8 cellular contexts compared by ENCODE assay signal in genomic region chr19:1409204-1410005, GRCh38. TPM values are rescaled to one million over a fixed set of nuclear protein-coding genes. Genes with fewer than 3 reads are reported as not detected.
DNase-seq lines count a peak whose midpoint lies in the region; ATAC-seq, FAIRE-seq and TF ChIP-seq lines count a peak whose summit lies in the region.

No MANE protein-coding gene starts in this region.

- FAIRE-seq in HTR-8/SVneo (lab: Jason Lieb, UNC) = no peak

- H3K27me3 ChIP-seq in SJSA1 (replicated peaks) (no peaks in the 10 kb centered on the region), fibroblast of lung (ENCODE audit: control insufficient read depth, insufficient read depth, low read length) (no peaks in the 10 kb centered on the region), rectal smooth muscle tissue (ENCODE audit: control insufficient read depth, insufficient read depth, low read length) (no peaks in the 10 kb centered on the region)

- H3K9ac ChIP-seq in ES-I3 (ENCODE audit: low read depth, low read length) (peak overlapping the region; percentile 76), fibroblast of lung (ENCODE audit: insufficient read depth, low read length) (peak overlapping the region; percentile 82), rectal smooth muscle tissue (ENCODE audit: low read length) (peak overlapping the region; percentile 57)

- no peaks in the 10 kb centered on the region; the same call in 1 of the 2 replicates for H3K36me3 ChIP-seq in ES-I3 (ENCODE audit: insufficient read depth, low read length)
- H3K36me3 ChIP-seq in SJSA1 = peaks cover 67% of the 10 kb centered on the region
- peaks cover 15% of the 10 kb centered on the region for H3K36me3 ChIP-seq in fibroblast of lung (ENCODE audit: control insufficient read depth, insufficient read depth, low read length)
- H3K36me3 ChIP-seq in rectal smooth muscle tissue (ENCODE audit: control insufficient read depth, insufficient read depth, low read length) = peaks cover 2% of the 10 kb centered on the region

- peak overlapping the region; percentile 98 for H3K4me3 ChIP-seq in SJSA1
- peak overlapping the region; percentile 48 to 90 (median 80) for H3K4me3 ChIP-seq in fibroblast of lung (replicated peaks in 1 of 4; ENCODE audit: control extremely low read depth in 1 of 4, insufficient read depth in 1 of 4, low read depth in 3 of 4, low read length in 4 of 4)
- H3K4me3 ChIP-seq in rectal smooth muscle tissue (ENCODE audit: low read length) = peak overlapping the region; percentile 57

- peaks cover 3% of the 10 kb centered on the region for H4K20me1 ChIP-seq in fibroblast of lung (ENCODE audit: control insufficient read depth, extremely low read depth, insufficient read depth, low read length)

- H3K79me2 ChIP-seq in fibroblast of lung (ENCODE audit: control insufficient read depth, insufficient read depth, low read length) = peaks cover 67% of the 10 kb centered on the region

- peak overlapping the region; percentile 91; the same call in 1 of the 2 replicates for H3K27ac ChIP-seq in SJSA1
- H3K27ac ChIP-seq in fibroblast of lung (ENCODE audit: insufficient read depth, low read length) = peak overlapping the region; percentile 74
- H3K27ac ChIP-seq in rectal smooth muscle tissue (ENCODE audit: low read depth, low read length) = peak overlapping the region; percentile 83

- H3K4me2 ChIP-seq in fibroblast of lung (ENCODE audit: extremely low read depth, insufficient read depth, low read length) = peak overlapping the region; percentile 82

- no peak for TF ChIP-seq CTCF in fibroblast of lung (conservative IDR thresholded peaks at IDR 0.05 in 1 of 2, IDR thresholded peaks at IDR 0.05 in 1 of 2; ENCODE audit: low read depth in 1 of 2, low read length in 2 of 2)
- TF ChIP-seq CTCF in omental fat pad (IDR thresholded peaks at IDR 0.05) = no peak

- H3K4me1 ChIP-seq in ES-I3 (ENCODE audit: insufficient read depth, low read length) = peaks cover 4% of the 10 kb centered on the region; the same call in 1 of the 2 replicates
- peaks cover 30% of the 10 kb centered on the region for H3K4me1 ChIP-seq in SJSA1 (replicated peaks)
- peaks cover 26% of the 10 kb centered on the region for H3K4me1 ChIP-seq in fibroblast of lung (ENCODE audit: control insufficient read depth, extremely low read depth, insufficient read depth, low read length)
- H3K4me1 ChIP-seq in rectal smooth muscle tissue (ENCODE audit: control insufficient read depth, insufficient read depth, low read length) = peaks cover 21% of the 10 kb centered on the region

- DNase-seq in SJSA1 (ENCODE audit: low read depth in 1 of 2, low spot score in 2 of 2) (no peak), fibroblast of lung (ENCODE audit: low read depth in 2 of 2) (no peak), omental fat pad (ENCODE audit: low spot score) (no peak), GM19240 (ENCODE audit: insufficient read length, low spot score) (no peak), HTR-8/SVneo (ENCODE audit: insufficient read length, low spot score) (no peak)

- H3K9me3 ChIP-seq in ES-I3 (ENCODE audit: control insufficient read depth, insufficient read depth, low read length) (no peaks in the 10 kb centered on the region), SJSA1 (replicated peaks) (no peaks in the 10 kb centered on the region; the same call in 1 of the 2 replicates), fibroblast of lung (ENCODE audit: control insufficient read depth, insufficient read depth, low read depth, low read length) (no peaks in the 10 kb centered on the region)

- ATAC-seq in HG03571 (IDR thresholded peaks at IDR 0.05; ENCODE audit: unreplicated experiment) = no peak
- ATAC-seq in omental fat pad (ENCODE audit: low FRiP score) = no peak

- H2AFZ ChIP-seq in fibroblast of lung (ENCODE audit: low read length) = no peak overlapping the region

RNA-seq across cellular contexts. Expression of gene DAZAP1, which starts 2.0 kb away (rescaled TPM):
- total RNA-seq in SJSA1 (2014; rRNA removed; shearing (Covaris generic)) = 92.9 and 131 TPM in 2 replicates
- total RNA-seq in fibroblast of lung (34.9 and 49.5 TPM in 2 replicates), omental fat pad (10 to 100 TPM; 47.3 to 55.7 (median 51.1) TPM)
- 44.6 and 65.4 TPM in 2 replicates for polyA plus RNA-seq in fibroblast of lung
- polyA plus RNA-seq in fibroblast of lung (2012) = 69.9 and 94.0 TPM in 2 replicates
- 72.9 and 84.1 TPM in 2 replicates for polyA minus RNA-seq in fibroblast of lung (ENCODE audit: low replicate concordance)

RNA-seq across cellular contexts. Expression of gene GAMT, which starts 8.1 kb away (rescaled TPM):
- total RNA-seq in SJSA1 (2014; rRNA removed; shearing (Covaris generic)) = 28.6 and 35.8 TPM in 2 replicates
- 31.1 and 44.1 TPM in 2 replicates for total RNA-seq in fibroblast of lung
- polyA plus RNA-seq in fibroblast of lung = 20.0 and 32.6 TPM in 2 replicates
- 34.3 and 61.8 TPM in 2 replicates for polyA plus RNA-seq in fibroblast of lung (2012)
- 69.4 and 75.2 TPM in 2 replicates for polyA minus RNA-seq in fibroblast of lung (ENCODE audit: low replicate concordance)
- total RNA-seq in omental fat pad = 10 to 100 TPM; 10.8 to 16.2 (median 13.7) TPM

RNA-seq across cellular contexts. Expression of gene NDUFS7, which starts 25.7 kb away (rescaled TPM):
- 83.4 and 112 TPM in 2 replicates for total RNA-seq in SJSA1 (2014; rRNA removed; shearing (Covaris generic))
- 55.0 and 71.2 TPM in 2 replicates for total RNA-seq in fibroblast of lung
- 29.6 and 30.3 TPM in 2 replicates for polyA plus RNA-seq in fibroblast of lung
- 62.7 and 110 TPM in 2 replicates for polyA plus RNA-seq in fibroblast of lung (2012)
- polyA minus RNA-seq in fibroblast of lung (ENCODE audit: low replicate concordance) = 25.0 and 25.6 TPM in 2 replicates
- 100 to 1,000 TPM in 3 of 4 donors, 10 to 100 TPM in 1; 80.3 to 121 (median 114) TPM for total RNA-seq in omental fat pad

RNA-seq across cellular contexts. Expression of gene RPS15, which starts 28.8 kb away (rescaled TPM):
- 1,442 and 2,183 TPM in 2 replicates for total RNA-seq in SJSA1 (2014; rRNA removed; shearing (Covaris generic))
- total RNA-seq in fibroblast of lung (369 and 494 TPM in 2 replicates), omental fat pad (1,000 to 10,000 TPM; 2,522 to 3,708 (median 2,994) TPM)
- polyA plus RNA-seq in fibroblast of lung = 878 and 1,038 TPM in 2 replicates
- polyA plus RNA-seq in fibroblast of lung (2012) = 1,751 and 2,175 TPM in 2 replicates
- 414 and 480 TPM in 2 replicates for polyA minus RNA-seq in fibroblast of lung (ENCODE audit: low replicate concordance)

RNA-seq across cellular contexts. Expression of gene APC2, which starts 40.5 kb away (rescaled TPM):
- total RNA-seq in SJSA1 (2014; rRNA removed; shearing (Covaris generic)) = 0.25 TPM in 1 of 2 replicates, not detected in the other
- 0.26 and 0.50 TPM in 2 replicates for total RNA-seq in fibroblast of lung
- polyA plus RNA-seq in fibroblast of lung = 0.01 and 0.02 TPM in 2 replicates
- 0.25 and 0.30 TPM in 2 replicates for polyA plus RNA-seq in fibroblast of lung (2012)
- 0.11 TPM in 1 of 2 replicates, not detected in the other for polyA minus RNA-seq in fibroblast of lung (ENCODE audit: low replicate concordance)
- under 1 TPM in 2 of 4 donors, not detected in 2; 0.12 to 0.19 TPM for total RNA-seq in omental fat pad
